1 cellular context compared by ENCODE assay signal in the genomic region with DNA sequence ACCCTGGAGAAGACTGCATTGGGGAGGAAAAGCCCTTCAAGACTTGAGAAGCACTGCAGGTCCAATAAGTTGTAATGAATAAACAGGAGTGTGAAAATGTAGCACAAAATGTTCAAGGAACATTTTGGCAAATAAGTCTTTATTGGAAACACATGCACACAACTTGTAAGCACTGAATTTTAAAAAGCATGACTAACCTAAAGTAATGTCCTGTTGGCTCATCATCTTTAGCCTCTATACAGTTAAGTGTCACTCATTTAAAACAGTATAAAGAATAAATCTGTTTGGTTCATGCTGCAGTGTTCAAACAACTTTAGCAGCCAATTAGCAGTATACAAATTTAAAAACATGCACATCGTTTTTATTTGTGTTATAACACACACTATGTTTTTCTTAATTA.
A peak's percentile ranks its signal among the peaks of the same experiment; 100 is the strongest.
TF ChIP-seq lines count a peak whose summit lies in the region.

No MANE protein-coding gene starts in this region.

TF ChIP-seq in K562, 482 proteins besides CTCF, POLR2A, EP300 and RAD21:
- TF ChIP-seq, protein P1, sequence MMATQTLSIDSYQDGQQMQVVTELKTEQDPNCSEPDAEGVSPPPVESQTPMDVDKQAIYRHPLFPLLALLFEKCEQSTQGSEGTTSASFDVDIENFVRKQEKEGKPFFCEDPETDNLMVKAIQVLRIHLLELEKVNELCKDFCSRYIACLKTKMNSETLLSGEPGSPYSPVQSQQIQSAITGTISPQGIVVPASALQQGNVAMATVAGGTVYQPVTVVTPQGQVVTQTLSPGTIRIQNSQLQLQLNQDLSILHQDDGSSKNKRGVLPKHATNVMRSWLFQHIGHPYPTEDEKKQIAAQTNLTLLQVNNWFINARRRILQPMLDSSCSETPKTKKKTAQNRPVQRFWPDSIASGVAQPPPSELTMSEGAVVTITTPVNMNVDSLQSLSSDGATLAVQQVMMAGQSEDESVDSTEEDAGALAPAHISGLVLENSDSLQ (IDR thresholded peaks at IDR 0.05) = peak; percentile 49
- TF ChIP-seq KLF10 (CRISPR knock-in tag; IDR thresholded peaks at IDR 0.05) = no peak
- TF ChIP-seq DIDO1 (tag; IDR thresholded peaks at IDR 0.05; ENCODE audit: low read depth) = no peak
- no peak for TF ChIP-seq GTF2F1 (IDR thresholded peaks at IDR 0.05; ENCODE audit: low read depth, low read length)
- TF ChIP-seq SPI1 (IDR thresholded peaks at IDR 0.05; ENCODE audit: borderline replicate concordance, low read depth, low read length) = no peak
- TF ChIP-seq, protein P2, sequence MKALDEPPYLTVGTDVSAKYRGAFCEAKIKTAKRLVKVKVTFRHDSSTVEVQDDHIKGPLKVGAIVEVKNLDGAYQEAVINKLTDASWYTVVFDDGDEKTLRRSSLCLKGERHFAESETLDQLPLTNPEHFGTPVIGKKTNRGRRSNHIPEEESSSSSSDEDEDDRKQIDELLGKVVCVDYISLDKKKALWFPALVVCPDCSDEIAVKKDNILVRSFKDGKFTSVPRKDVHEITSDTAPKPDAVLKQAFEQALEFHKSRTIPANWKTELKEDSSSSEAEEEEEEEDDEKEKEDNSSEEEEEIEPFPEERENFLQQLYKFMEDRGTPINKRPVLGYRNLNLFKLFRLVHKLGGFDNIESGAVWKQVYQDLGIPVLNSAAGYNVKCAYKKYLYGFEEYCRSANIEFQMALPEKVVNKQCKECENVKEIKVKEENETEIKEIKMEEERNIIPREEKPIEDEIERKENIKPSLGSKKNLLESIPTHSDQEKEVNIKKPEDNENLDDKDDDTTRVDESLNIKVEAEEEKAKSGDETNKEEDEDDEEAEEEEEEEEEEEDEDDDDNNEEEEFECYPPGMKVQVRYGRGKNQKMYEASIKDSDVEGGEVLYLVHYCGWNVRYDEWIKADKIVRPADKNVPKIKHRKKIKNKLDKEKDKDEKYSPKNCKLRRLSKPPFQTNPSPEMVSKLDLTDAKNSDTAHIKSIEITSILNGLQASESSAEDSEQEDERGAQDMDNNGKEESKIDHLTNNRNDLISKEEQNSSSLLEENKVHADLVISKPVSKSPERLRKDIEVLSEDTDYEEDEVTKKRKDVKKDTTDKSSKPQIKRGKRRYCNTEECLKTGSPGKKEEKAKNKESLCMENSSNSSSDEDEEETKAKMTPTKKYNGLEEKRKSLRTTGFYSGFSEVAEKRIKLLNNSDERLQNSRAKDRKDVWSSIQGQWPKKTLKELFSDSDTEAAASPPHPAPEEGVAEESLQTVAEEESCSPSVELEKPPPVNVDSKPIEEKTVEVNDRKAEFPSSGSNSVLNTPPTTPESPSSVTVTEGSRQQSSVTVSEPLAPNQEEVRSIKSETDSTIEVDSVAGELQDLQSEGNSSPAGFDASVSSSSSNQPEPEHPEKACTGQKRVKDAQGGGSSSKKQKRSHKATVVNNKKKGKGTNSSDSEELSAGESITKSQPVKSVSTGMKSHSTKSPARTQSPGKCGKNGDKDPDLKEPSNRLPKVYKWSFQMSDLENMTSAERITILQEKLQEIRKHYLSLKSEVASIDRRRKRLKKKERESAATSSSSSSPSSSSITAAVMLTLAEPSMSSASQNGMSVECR (CRISPR knock-in tag; IDR thresholded peaks at IDR 0.05) = no peak
- TF ChIP-seq MCM7 (IDR thresholded peaks at IDR 0.05) = no peak
- TF ChIP-seq RHOXF2B (CRISPR knock-in tag; conservative IDR thresholded peaks at IDR 0.05) = no peak
- TF ChIP-seq, protein P3, sequence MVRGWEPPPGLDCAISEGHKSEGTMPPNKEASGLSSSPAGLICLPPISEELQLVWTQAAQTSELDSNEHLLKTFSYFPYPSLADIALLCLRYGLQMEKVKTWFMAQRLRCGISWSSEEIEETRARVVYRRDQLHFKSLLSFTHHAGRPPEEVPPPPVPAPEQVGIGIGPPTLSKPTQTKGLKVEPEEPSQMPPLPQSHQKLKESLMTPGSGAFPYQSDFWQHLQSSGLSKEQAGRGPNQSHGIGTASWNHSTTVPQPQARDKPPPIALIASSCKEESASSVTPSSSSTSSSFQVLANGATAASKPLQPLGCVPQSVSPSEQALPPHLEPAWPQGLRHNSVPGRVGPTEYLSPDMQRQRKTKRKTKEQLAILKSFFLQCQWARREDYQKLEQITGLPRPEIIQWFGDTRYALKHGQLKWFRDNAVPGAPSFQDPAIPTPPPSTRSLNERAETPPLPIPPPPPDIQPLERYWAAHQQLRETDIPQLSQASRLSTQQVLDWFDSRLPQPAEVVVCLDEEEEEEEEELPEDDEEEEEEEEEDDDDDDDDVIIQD (CRISPR knock-in tag; IDR thresholded peaks at IDR 0.05) = no peak
